22 cellular contexts compared by ENCODE assay signal in genomic region chr14:29663281-29663801, GRCh38.
DNase-seq lines count a peak whose midpoint lies in the region; ATAC-seq, FAIRE-seq and TF ChIP-seq lines count a peak whose summit lies in the region.
"Had no signal": no experiment of that assay in that cellular context is flagged by ENCODE, and none has a peak within 500 bp of the region (broad histone marks: within the 10 kb centered on the region; RNA-seq: fewer than 3 reads in every experiment).

No MANE protein-coding gene starts in this region.

- in situ Hi-C loops in HepG2 (cut with HindIII; ENCODE audit: extremely low pct_ligation_motif_present, low pct_unique_long_range_greater_than_20kb) = no loop called here

- no peak overlapping the region for H2AFZ ChIP-seq in HepG2 (ENCODE audit: low read length)

- H3K9me3 Mint-ChIP-seq in endodermal cell = no peaks in the 10 kb centered on the region
- peaks cover 5% of the 10 kb centered on the region for H3K9me3 Mint-ChIP-seq in activated CD4-positive, alpha-beta T cell treated with anti-CD3 and anti-CD28 coated beads for 36 hours (ENCODE audit: low read depth)
- H3K9me3 Mint-ChIP-seq: nephron had no signal

- TF ChIP-seq CTCF in right lobe of liver (IDR thresholded peaks at IDR 0.05) (no peak), HepG2 (CRISPR knock-in tag; IDR thresholded peaks at IDR 0.05) (no peak), endodermal cell (conservative IDR thresholded peaks at IDR 0.05) (peak; percentile 36), stomach (IDR thresholded peaks at IDR 0.05) (no peak)

- no peak overlapping the region for H3K4me3 Mint-ChIP-seq in endodermal cell
- H3K4me3 Mint-ChIP-seq in activated CD4-positive, alpha-beta T cell treated with anti-CD3 and anti-CD28 coated beads for 36 hours = no peak overlapping the region
- H3K4me3 Mint-ChIP-seq: nephron; stimulated activated naive CD8-positive, alpha-beta T cell treated with anti-CD3 and anti-CD28 coated beads, Interleukin-15, Interleukin-2, amounts not matched to agents 100 ng/mL and 50 ng/mL, for 24 hours; T-helper 1 cell treated with Interleukin-12 subunit alpha and Interleukin-12 subunit beta and Interleukin-4 antibody, amounts not matched to agents 30 μg/mL and 1 μg/mL, for 36 hours had no signal

- CTCF ChIA-PET in HepG2 (lab: Yijun Ruan, JAX; ENCODE audit: low intra/inter-chr PET ratio, low total read pairs) = no interaction called here
- CTCF ChIA-PET in activated CD4-positive, alpha-beta T cell treated with anti-CD3 and anti-CD28 coated beads for 36 hours (lab: Charles Lee) = no interaction called here

- no peak overlapping the region for H3K4me2 ChIP-seq in HepG2 (ENCODE audit: low read depth, low read length)

- no peaks in the 10 kb centered on the region for H3K79me2 ChIP-seq in HepG2 (ENCODE audit: insufficient read depth, low read length)

- H3K4me3 ChIP-seq in right lobe of liver = no peak overlapping the region
- no peak overlapping the region for H3K4me3 ChIP-seq in HepG2 (replicated peaks in 1 of 3; ENCODE audit: insufficient read depth in 1 of 3, low read depth in 2 of 3, low read length in 3 of 3)
- H3K4me3 ChIP-seq in endodermal cell (ENCODE audit: low read length) = no peak overlapping the region
- H3K4me3 ChIP-seq in stomach = no peak overlapping the region
- H3K4me3 ChIP-seq: vagina had no signal

- DNase-seq in right lobe of liver (no peak), HepG2 (ENCODE audit: low spot score) (no peak), endodermal cell (peak; percentile 82), iris pigment epithelial cell (ENCODE audit: low read depth) (peak; percentile 67), stomach (no peak)
- DNase-seq in activated CD4-positive, alpha-beta T cell treated with anti-CD3 and anti-CD28 coated beads for 36 hours = no peak
- DNase-seq: activated CD4-positive, alpha-beta T cell treated with anti-CD3 and anti-CD28 coated beads for 4 hours; activated CD8-positive, alpha-beta memory T cell treated with anti-CD3 and anti-CD28 coated beads, Interleukin-2, amount 50 U/mL, for 48 hours; activated naive CD4-positive, alpha-beta T cell treated with Interleukin-2 at 50 U/mL for 16 hours; erythroblast; hippocampal formation; KG1; NCI-H1105; NCI-H226; stimulated activated CD4-positive, alpha-beta T cell treated with anti-CD3 and anti-CD28 coated beads, Interleukin-15, amount 100 ng/mL, for 24 hours had no signal

- no peaks in the 10 kb centered on the region for H4K20me1 ChIP-seq in HepG2 (ENCODE audit: insufficient read depth, low read length)

- TF ChIP-seq EP300 in HepG2 (IDR thresholded peaks at IDR 0.05; ENCODE audit: low read depth in 2 of 2, low read length in 2 of 2) (no peak), HepG2 (CRISPR knock-in tag; IDR thresholded peaks at IDR 0.05; ENCODE audit: borderline replicate concordance) (no peak), stomach (IDR thresholded peaks at IDR 0.05) (no peak)

- 49% methylated on average over 7 of the region's 7 CpGs for WGBS in right lobe of liver (ENCODE audit: insufficient coverage, low coverage, low lambda C conversion rate, missing lambda C conversion rate)
- WGBS in HepG2 (ENCODE audit: low lambda C conversion rate) = 49% methylated on average over 7 of the region's 7 CpGs
- WGBS in endodermal cell (ENCODE audit: insufficient coverage in 1 of 2, insufficient read length in 1 of 2), 2 experiments = 53 to 54% methylated on average over 3 to 7 of the region's 7 CpGs
- 72 to 81% (median 76%) methylated on average over 7 of the region's 7 CpGs for WGBS in stomach, 5 donors

- POLR2A ChIA-PET in HepG2 (lab: Yijun Ruan, JAX) = no interaction called here
- POLR2A ChIA-PET in activated CD4-positive, alpha-beta T cell treated with anti-CD3 and anti-CD28 coated beads for 36 hours (lab: Charles Lee) = no interaction called here

- H3K9ac ChIP-seq in HepG2 (ENCODE audit: insufficient read depth, low read depth, low read length) (no peak overlapping the region), endodermal cell (ENCODE audit: extremely low read depth, low read length, poor library complexity, severe bottlenecking) (no peak overlapping the region)

- peak overlapping the region in 1 of 3 donors; percentile 71 for H3K27ac ChIP-seq in right lobe of liver
- H3K27ac ChIP-seq in HepG2 (ENCODE audit: extremely low read length, insufficient read depth, low read length) = no peak overlapping the region
- no peak overlapping the region for H3K27ac ChIP-seq in endodermal cell (ENCODE audit: low read depth, low read length)
- no peak overlapping the region for H3K27ac ChIP-seq in stomach
- H3K27ac ChIP-seq: vagina had no signal

- H3K27ac Mint-ChIP-seq in endodermal cell = peak overlapping the region; percentile 58
- no peak overlapping the region for H3K27ac Mint-ChIP-seq in activated CD4-positive, alpha-beta T cell treated with anti-CD3 and anti-CD28 coated beads for 36 hours
- H3K27ac Mint-ChIP-seq: nephron; stimulated activated naive CD8-positive, alpha-beta T cell treated with anti-CD3 and anti-CD28 coated beads, Interleukin-15, Interleukin-2, amounts not matched to agents 100 ng/mL and 50 ng/mL, for 24 hours; T-helper 1 cell treated with Interleukin-12 subunit alpha and Interleukin-12 subunit beta and Interleukin-4 antibody, amounts not matched to agents 30 μg/mL and 1 μg/mL, for 36 hours had no signal

- BruUV-seq in HepG2 (replicated peaks; lab: Mats Ljungman, UMichigan) = no TSS peak

- TF ChIP-seq POLR2A in right lobe of liver (IDR thresholded peaks at IDR 0.05) (no peak), HepG2 (IDR thresholded peaks at IDR 0.05; ENCODE audit: insufficient read depth in 1 of 2, low read depth in 2 of 2, low read length in 2 of 2) (no peak), stomach (IDR thresholded peaks at IDR 0.05) (no peak), GM18505 (IDR thresholded peaks at IDR 0.05; ENCODE audit: borderline replicate concordance, extremely low read depth, insufficient read depth, insufficient read length) (no peak)

- H3K36me3 Mint-ChIP-seq in endodermal cell (ENCODE audit: low read depth) = peaks cover 12% of the 10 kb centered on the region
- no peaks in the 10 kb centered on the region for H3K36me3 Mint-ChIP-seq in activated CD4-positive, alpha-beta T cell treated with anti-CD3 and anti-CD28 coated beads for 36 hours (ENCODE audit: low read depth)

- H3K4me1 Mint-ChIP-seq in endodermal cell = peaks cover 6% of the 10 kb centered on the region
- H3K4me1 Mint-ChIP-seq in activated CD4-positive, alpha-beta T cell treated with anti-CD3 and anti-CD28 coated beads for 36 hours = no peaks in the 10 kb centered on the region
- H3K4me1 Mint-ChIP-seq: nephron had no signal

- no peak for TF ChIP-seq RAD21 in HepG2 (CRISPR knock-in tag; IDR thresholded peaks at IDR 0.05)

- H3K36me3 ChIP-seq in right lobe of liver = no peaks in the 10 kb centered on the region
- H3K36me3 ChIP-seq in HepG2 (replicated peaks in 1 of 2; ENCODE audit: control insufficient read depth in 1 of 2, insufficient read depth in 2 of 2, low read length in 2 of 2) = no peaks in the 10 kb centered on the region
- H3K36me3 ChIP-seq in endodermal cell (ENCODE audit: control insufficient read depth, insufficient read depth, low read length) = no peaks in the 10 kb centered on the region
- H3K36me3 ChIP-seq in stomach = peaks cover 0 to 13% (median 5%) of the 10 kb centered on the region in 4 donors
- H3K36me3 ChIP-seq: vagina had no signal

- no peaks in the 10 kb centered on the region for H3K9me3 ChIP-seq in right lobe of liver
- H3K9me3 ChIP-seq in HepG2 (ENCODE audit: low read length) = peaks cover 89% of the 10 kb centered on the region
- H3K9me3 ChIP-seq in endodermal cell (ENCODE audit: control insufficient read depth, low read length) = no peaks in the 10 kb centered on the region
- H3K9me3 ChIP-seq in stomach = no peaks in the 10 kb centered on the region
- H3K9me3 ChIP-seq: vagina had no signal

- H3K4me1 ChIP-seq in right lobe of liver (peaks cover 0 to 4% (median 0%) of the 10 kb centered on the region in 4 donors), HepG2 (ENCODE audit: insufficient read depth, low read length) (no peaks in the 10 kb centered on the region), endodermal cell (ENCODE audit: control insufficient read depth, insufficient read depth, low read length) (no peaks in the 10 kb centered on the region), stomach (no peaks in the 10 kb centered on the region)
- H3K4me1 ChIP-seq: vagina had no signal

- no peaks in the 10 kb centered on the region for H3K27me3 ChIP-seq in right lobe of liver
- H3K27me3 ChIP-seq in HepG2 (ENCODE audit: control insufficient read depth in 1 of 2, insufficient read depth in 2 of 2, low read length in 2 of 2) = no peaks in the 10 kb centered on the region
- H3K27me3 ChIP-seq in endodermal cell (ENCODE audit: control insufficient read depth, insufficient read depth, low read length, poor library complexity, severe bottlenecking) = no peaks in the 10 kb centered on the region
- H3K27me3 ChIP-seq in stomach = no peaks in the 10 kb centered on the region
- H3K27me3 ChIP-seq: vagina had no signal

- no peak for FAIRE-seq in HepG2 (lab: Jason Lieb, UNC)

- H3K27me3 Mint-ChIP-seq in endodermal cell (ENCODE audit: insufficient read depth) = no peaks in the 10 kb centered on the region
- no peaks in the 10 kb centered on the region for H3K27me3 Mint-ChIP-seq in activated CD4-positive, alpha-beta T cell treated with anti-CD3 and anti-CD28 coated beads for 36 hours
- H3K27me3 Mint-ChIP-seq: stimulated activated naive CD8-positive, alpha-beta T cell treated with anti-CD3 and anti-CD28 coated beads, Interleukin-15, Interleukin-2, amounts not matched to agents 100 ng/mL and 50 ng/mL, for 24 hours had no signal

- intact Hi-C loops in right lobe of liver (cut with DNase I) = no loop called here
- intact Hi-C loops in HepG2 (cut with micrococcal nuclease; ENCODE audit: unreplicated experiment) = no loop called here
- intact Hi-C loops in stomach (cut with DNase I; ENCODE audit: low total_unique reads) = no loop called here
- intact Hi-C loops in activated CD4-positive, alpha-beta T cell treated with anti-CD3 and anti-CD28 coated beads for 36 hours (cut with DNase I, micrococcal nuclease) = no loop called here

- peak in 3 of 4 donors; percentile 32 to 76 (median 61) for ATAC-seq in right lobe of liver
- ATAC-seq in HepG2 = no peak
- ATAC-seq in activated CD4-positive, alpha-beta T cell treated with anti-CD3 and anti-CD28 coated beads for 36 hours = no peak
- ATAC-seq in GM18505 (IDR thresholded peaks at IDR 0.05; ENCODE audit: unreplicated experiment) = no peak
- ATAC-seq in GM21717 (IDR thresholded peaks at IDR 0.05; ENCODE audit: unreplicated experiment) = no peak
- ATAC-seq: Right ventricle myocardium inferior had no signal

TF ChIP-seq in HepG2, 621 proteins besides CTCF, POLR2A, EP300 and RAD21 (continues in another document):
- TF ChIP-seq ZBTB26 (CRISPR knock-in tag; IDR thresholded peaks at IDR 0.05; ENCODE audit: borderline replicate concordance) = no peak

Comparison
In these comparisons a context has a peak if more than half of its experiments do, and no peak if none do; other contexts are left out.
1. ATAC-seq: peak in right lobe of liver (3 of 4); none in HepG2 (single experiment), activated CD4-positive, alpha-beta T cell treated with anti-CD3 and anti-CD28 coated beads for 36 hours (single experiment), GM18505 (single experiment) and GM21717 (single experiment).
2. DNase-seq: peak in endodermal cell (single experiment) and iris pigment epithelial cell (single experiment); none in right lobe of liver (0 of 3), HepG2 (single experiment), stomach (single experiment) and activated CD4-positive, alpha-beta T cell treated with anti-CD3 and anti-CD28 coated beads for 36 hours (single experiment).